In the genomic region with DNA sequence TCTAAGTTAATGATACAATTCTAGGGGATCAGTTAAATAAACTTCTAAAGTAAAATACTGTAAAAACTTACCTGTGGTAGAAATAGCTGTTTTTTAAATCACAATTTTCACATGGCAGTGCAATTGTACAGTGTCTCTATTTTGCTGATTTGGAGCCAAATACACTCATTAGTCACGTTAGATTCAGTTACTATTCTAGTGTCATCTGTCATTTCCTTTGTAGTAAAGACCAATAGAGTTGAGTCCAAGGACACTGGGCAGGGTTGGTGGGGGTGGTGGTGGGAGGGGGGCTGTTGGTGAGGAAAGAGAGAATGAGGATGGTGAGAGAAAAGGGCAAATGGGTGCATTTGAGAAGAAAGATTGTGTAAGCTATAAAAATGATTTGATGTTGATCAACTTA, we compare ENCODE assay signal across 27 cellular contexts. TPM values are rescaled to one million over a fixed set of nuclear protein-coding genes. Genes with fewer than 3 reads are reported as not detected.
DNase-seq lines count a peak whose midpoint lies in the region; ATAC-seq, FAIRE-seq and TF ChIP-seq lines count a peak whose summit lies in the region.
"Had no signal": no experiment of that assay in that cellular context is flagged by ENCODE, and none has a peak within 500 bp of the region (broad histone marks: within the 10 kb centered on the region; RNA-seq: fewer than 3 reads in every experiment).

No MANE protein-coding gene starts in this region.

- H3K36me3 Mint-ChIP-seq in memory B cell, result peaks cover 29% of the 10 kb centered on the region

- H3K27me3 ChIP-seq in PC-3 (ENCODE audit: low read length) (no peaks in the 10 kb centered on the region), sigmoid colon (no peaks in the 10 kb centered on the region)
- H3K27me3 ChIP-seq: body of pancreas, pancreas had no signal

- CTCF ChIA-PET in PC-3 (lab: Charles Lee), result interaction anchor here (0.7 kb wide), 2 partner anchors 26 to 32 kb away, joined by 3 to 6 read pairs; no protein-coding TSS in a partner anchor

- H3K4me3 ChIP-seq in PC-3 (ENCODE audit: low read length) (no peak overlapping the region), sigmoid colon (no peak overlapping the region)
- H3K4me3 ChIP-seq: body of pancreas, pancreas had no signal

- H3K27ac ChIP-seq in PC-3 (ENCODE audit: low read length) (no peak overlapping the region), sigmoid colon (no peak overlapping the region)
- H3K27ac ChIP-seq: body of pancreas, C4-2B, HL-60, pancreas had no signal

- H3K9me3 Mint-ChIP-seq in memory B cell, result peaks cover 3% of the 10 kb centered on the region

- no peak overlapping the region for H3K9ac ChIP-seq in PC-3 (ENCODE audit: low read length)

- H3K4me2 ChIP-seq in PC-3 (ENCODE audit: low read length), result no peak overlapping the region

- WGBS in sigmoid colon, 2 donors, result 51 to 65% methylated on average over 1 of the region's 1 CpG

- DNase-seq in H54 (ENCODE audit: insufficient read length, low spot score) (no peak), PC-3 (peak; percentile 49), memory B cell (ENCODE audit: low spot score in 2 of 2) (no peak), sigmoid colon (no peak), epidermal melanocyte (ENCODE audit: insufficient read length, low spot score) (no peak)
- no peak for DNase-seq in central memory CD4-positive, alpha-beta T cell
- DNase-seq: activated CD4-positive, alpha-beta T cell treated with anti-CD3 and anti-CD28 coated beads, Interleukin-2, amount 10 ng/mL, durations not matched to agents 7 days and 5 days; activated T-cell treated with anti-CD3 and anti-CD28 coated beads, Interleukin-2, amount 50 U/mL, for 4 hours; body of pancreas; DMS79; effector CD4-positive, alpha-beta T cell; erythroblast; foreskin fibroblast; GF-D8; Karpas-422; NCI-H146; NCI-H524; pancreas; right cardiac atrium; stimulated activated CD4-positive, alpha-beta T cell treated with anti-CD3 and anti-CD28 coated beads, Interleukin-12 subunit alpha, Interleukin-12 subunit beta, amount 100 ng/mL, for 4 hours; stimulated activated CD4-positive, alpha-beta T cell treated with anti-CD3 and anti-CD28 coated beads, Interleukin-4, amount 100 ng/mL, for 1 hour had no signal

- TF ChIP-seq POLR2A in H54 (IDR thresholded peaks at IDR 0.05; ENCODE audit: low read depth, low read length), result no peak
- no peak for TF ChIP-seq POLR2A in sigmoid colon (IDR thresholded peaks at IDR 0.05)

- peaks cover 6% of the 10 kb centered on the region for H3K4me1 ChIP-seq in PC-3 (ENCODE audit: insufficient read depth, low read length)
- H3K4me1 ChIP-seq in sigmoid colon, result no peaks in the 10 kb centered on the region
- H3K4me1 ChIP-seq: body of pancreas, pancreas had no signal

- no peaks in the 10 kb centered on the region for H3F3A ChIP-seq in PC-3 (ENCODE audit: low read length, unreplicated experiment)

- TF ChIP-seq EP300 in sigmoid colon (IDR thresholded peaks at IDR 0.05), result no peak

- intact Hi-C loops in PC-3 (cut with micrococcal nuclease), result no loop called here
- intact Hi-C loops in sigmoid colon (cut with DNase I), result no loop called here

- H3K9me3 ChIP-seq in PC-3 (ENCODE audit: low read length) (no peaks in the 10 kb centered on the region), sigmoid colon (no peaks in the 10 kb centered on the region)
- H3K9me3 ChIP-seq: body of pancreas, pancreas had no signal

- no peak overlapping the region for H3K4me3 Mint-ChIP-seq in memory B cell
- H3K4me3 Mint-ChIP-seq: activated CD4-positive, alpha-beta T cell treated with anti-CD3 and anti-CD28 coated beads, Interleukin-2, amount 10 ng/mL, durations not matched to agents 7 days and 5 days; activated T-cell treated with anti-CD3 and anti-CD28 coated beads, Interleukin-2, amount 50 U/mL, for 4 hours had no signal

- TF ChIP-seq CTCF in PC-3 (conservative IDR thresholded peaks at IDR 0.05; ENCODE audit: low read depth, low read length), result no peak
- no peak for TF ChIP-seq CTCF in sigmoid colon (IDR thresholded peaks at IDR 0.05)

- H4K20me1 ChIP-seq in PC-3 (ENCODE audit: low read length), result peaks cover 3% of the 10 kb centered on the region; the same call in 1 of the 2 replicates

- H3K27me3 Mint-ChIP-seq in memory B cell, result no peaks in the 10 kb centered on the region
- H3K27me3 Mint-ChIP-seq: activated CD4-positive, alpha-beta T cell treated with anti-CD3 and anti-CD28 coated beads, Interleukin-2, amount 10 ng/mL, durations not matched to agents 7 days and 5 days had no signal

- no peaks in the 10 kb centered on the region for H3K79me2 ChIP-seq in PC-3 (ENCODE audit: low read length)

- FAIRE-seq in H54 (lab: Jason Lieb, UNC), result peak; percentile 61
- FAIRE-seq: pancreas had no signal

- H2AFZ ChIP-seq in PC-3 (ENCODE audit: low read length), result no peak overlapping the region

- no peaks in the 10 kb centered on the region for H3K9me2 ChIP-seq in PC-3 (replicated peaks; ENCODE audit: low read length)

- H3K27ac Mint-ChIP-seq in memory B cell, result peak overlapping the region; percentile 67
- H3K27ac Mint-ChIP-seq: activated CD4-positive, alpha-beta T cell treated with anti-CD3 and anti-CD28 coated beads, Interleukin-2, amount 10 ng/mL, durations not matched to agents 7 days and 5 days had no signal

- H3K36me3 ChIP-seq in PC-3 (ENCODE audit: low read depth, low read length) (peaks cover 12% of the 10 kb centered on the region), sigmoid colon (no peaks in the 10 kb centered on the region)
- H3K36me3 ChIP-seq: pancreas had no signal

- POLR2A ChIA-PET in PC-3 (lab: Charles Lee; ENCODE audit: unreplicated experiment), result no interaction called here

- H3K4me1 Mint-ChIP-seq in memory B cell, result peaks cover 22% of the 10 kb centered on the region

- ATAC-seq in GM19043 (IDR thresholded peaks at IDR 0.05; ENCODE audit: low read depth, unreplicated experiment) (peak; percentile 66), PC-3 (peak; percentile 65), memory B cell (ENCODE audit: low read depth) (no peak), GM18520 (IDR thresholded peaks at IDR 0.05; ENCODE audit: unreplicated experiment) (no peak)
- ATAC-seq: activated T-cell treated with anti-CD3 and anti-CD28 coated beads, Interleukin-2, amount 50 U/mL, for 4 hours; body of pancreas; HCT116; Panc1; pancreas had no signal

- BruUV-seq in PC-3 (replicated peaks; lab: Mats Ljungman, UMichigan), result no TSS peak

RNA-seq across cellular contexts. Expression of a gene that starts 33.6 kb away (rescaled TPM):
- total RNA-seq in PC-3 (2014; rRNA removed), result 101 and 108 TPM in 2 replicates
- total RNA-seq in sigmoid colon, result 10 to 100 TPM; 25.3 to 48.9 (median 42.3) TPM
- 10 to 100 TPM; 10.8 to 56.1 (median 17.3) TPM for polyA plus RNA-seq in sigmoid colon

Comparison
In these comparisons a context has a peak if more than half of its experiments do, and no peak if none do; other contexts are left out.
1. ATAC-seq: peak in GM19043 (single experiment) and PC-3 (single experiment); none in memory B cell (single experiment) and GM18520 (single experiment).